In the genomic region with DNA sequence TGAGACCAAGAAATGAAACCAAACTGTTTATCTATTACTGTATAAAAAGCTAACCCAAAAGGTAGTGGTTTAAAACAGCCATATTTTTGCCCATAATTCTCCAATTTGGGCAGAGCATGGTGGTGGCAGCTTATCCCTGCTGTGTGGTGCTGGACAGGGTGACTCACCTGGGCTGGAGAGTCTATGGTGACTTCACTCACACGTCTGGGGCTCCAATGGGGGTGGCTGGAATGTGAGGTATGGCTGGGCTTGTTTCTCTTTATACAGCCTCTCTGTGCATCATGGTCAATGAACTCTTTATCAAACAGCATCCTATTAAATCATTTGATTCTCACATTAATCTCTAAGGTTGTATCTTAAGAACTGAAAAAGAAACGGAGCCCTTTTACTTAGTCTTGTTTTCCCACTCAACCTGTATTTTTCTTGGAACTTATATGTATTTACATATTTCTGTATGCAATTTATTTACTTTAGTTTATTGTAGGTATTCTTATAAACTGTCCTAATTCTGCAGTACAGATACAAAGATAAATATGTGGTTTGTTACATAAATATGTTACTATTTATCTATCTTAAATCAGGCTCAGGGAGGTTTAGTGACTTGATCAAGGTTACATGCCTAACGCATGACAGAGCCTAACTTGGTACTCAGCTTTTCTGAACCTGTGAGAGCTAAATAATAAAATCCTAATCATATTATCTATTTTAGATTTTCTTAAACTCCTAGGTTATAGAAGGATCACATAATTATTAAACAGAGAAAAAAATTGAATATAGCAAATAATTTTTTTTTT, we compare ENCODE assay signal across 14 cellular contexts. TPM values are rescaled to one million over a fixed set of nuclear protein-coding genes. Genes with fewer than 3 reads are reported as not detected.
A peak's percentile ranks its signal among the peaks of the same experiment; 100 is the strongest.
DNase-seq lines count a peak whose midpoint lies in the region; ATAC-seq and TF ChIP-seq lines count a peak whose summit lies in the region.
"Had no signal": no experiment of that assay in that cellular context is flagged by ENCODE, and none has a peak within 500 bp of the region (broad histone marks: within the 10 kb centered on the region; RNA-seq: fewer than 3 reads in every experiment).

No MANE protein-coding gene starts in this region.

- H3K9me3 ChIP-seq in IMR-90 (ENCODE audit: control insufficient read depth, insufficient read depth, low read length): no peaks in the 10 kb centered on the region
- H3K9me3 ChIP-seq: body of pancreas had no signal

- peak; percentile 92 for ATAC-seq in IMR-90 (ENCODE audit: low read depth)
- ATAC-seq: body of pancreas had no signal

- CTCF ChIA-PET in BJ (lab: Yijun Ruan, JAX): interaction anchor here (0.6 kb wide), 1 partner anchor 10 kb away, joined by 3 read pairs; no protein-coding TSS in a partner anchor
- CTCF ChIA-PET in IMR-90 (lab: Yijun Ruan, JAX): interaction anchor here (0.7 kb wide), 2 partner anchors 21 to 22 kb away, joined by 3 read pairs; no protein-coding TSS in a partner anchor

- H3K56ac ChIP-seq in IMR-90 (ENCODE audit: extremely low read depth, insufficient read depth, low read length): no peak overlapping the region

- no peaks in the 10 kb centered on the region for H3K79me1 ChIP-seq in IMR-90 (ENCODE audit: low read depth in 1 of 2, low read length in 2 of 2)

- WGBS in IMR-90 (ENCODE audit: extremely low coverage in 2 of 2, insufficient read length in 1 of 2), 2 experiments: no CpG with 5 or more reads among the region's 3 CpGs

- H3K18ac ChIP-seq in IMR-90 (ENCODE audit: low read depth, low read length): no peak overlapping the region

- no peak overlapping the region for H2BK120ac ChIP-seq in IMR-90 (ENCODE audit: low read depth, low read length)

- in situ Hi-C loops in IMR-90 (cut with MboI; ENCODE audit: low sequenced_read_pairs): no loop called here

- TF ChIP-seq CTCF in BJ (IDR thresholded peaks at IDR 0.05; ENCODE audit: insufficient read depth, low read depth, low read length) (no peak), IMR-90 (conservative IDR thresholded peaks at IDR 0.05; ENCODE audit: low read depth, low read length) (no peak)

- no peak overlapping the region for H3K23ac ChIP-seq in IMR-90 (ENCODE audit: low read depth, low read length)

- TF ChIP-seq RAD21 in IMR-90 (IDR thresholded peaks at IDR 0.05; ENCODE audit: low read length): no peak

- H3K4me2 ChIP-seq in IMR-90 (ENCODE audit: low read depth, low read length): peak overlapping the region; percentile 57

- H2BK15ac ChIP-seq in IMR-90 (ENCODE audit: low read depth, low read length): peak overlapping the region; percentile 3; the same call in 1 of the 3 replicates

- POLR2A ChIA-PET in BJ (lab: Charles Lee): no interaction called here
- POLR2A ChIA-PET in IMR-90 (lab: Charles Lee; ENCODE audit: unreplicated experiment): no interaction called here

- H4K20me1 ChIP-seq in IMR-90 (ENCODE audit: insufficient read depth, low read length): no peaks in the 10 kb centered on the region

- H3K14ac ChIP-seq in IMR-90 (replicated peaks; ENCODE audit: low read depth, low read length): no peak overlapping the region; the same call in 1 of the 2 replicates

- no peak for TF ChIP-seq POLR2A in IMR-90 (IDR thresholded peaks at IDR 0.05; ENCODE audit: low read depth, low read length)

- H3K4me3 ChIP-seq in BJ (ENCODE audit: low read depth, low read length): no peak overlapping the region
- no peak overlapping the region for H3K4me3 ChIP-seq in IMR-90 (ENCODE audit: insufficient read depth, low read depth, low read length)
- H3K4me3 ChIP-seq: body of pancreas had no signal

- H3K4me1 ChIP-seq in IMR-90 (ENCODE audit: control insufficient read depth, insufficient read depth, low read length): peaks cover 3% of the 10 kb centered on the region
- H3K4me1 ChIP-seq: body of pancreas had no signal

- no peak overlapping the region for H3K27ac ChIP-seq in IMR-90 (ENCODE audit: insufficient read depth, low read length)
- H3K27ac ChIP-seq: body of pancreas had no signal

- no peaks in the 10 kb centered on the region for H3K36me3 ChIP-seq in BJ (ENCODE audit: control insufficient read depth, insufficient read depth, low read length)
- H3K36me3 ChIP-seq in IMR-90 (ENCODE audit: control insufficient read depth, insufficient read depth, low read length): no peaks in the 10 kb centered on the region

- DNase-seq in BJ (ENCODE audit: low read depth) (peak; percentile 4), IMR-90 (peak; percentile 62), astrocyte of the hippocampus (ENCODE audit: low read depth, low spot score) (peak; percentile 72), islet precursor cell (peak; percentile 93), NCI-H1105 treated with DMSO at 0.1 percent for 48 hours (lab: John Stamatoyannopoulos, UW) (no peak), DMS79 treated with DMSO at 0.1 percent for 48 hours (lab: John Stamatoyannopoulos, UW) (no peak), NCI-H187 (lab: John Stamatoyannopoulos, UW) (no peak)
- no peak for DNase-seq in activated CD4-positive, alpha-beta T cell treated with anti-CD3 and anti-CD28 coated beads, Interleukin-2, amount 50 U/mL, for 1 hour
- DNase-seq: activated T-cell treated with anti-CD3 and anti-CD28 coated beads, Interleukin-2, amount 50 U/mL, for 1 hour; body of pancreas; GF-D8; NCI-H510A; stimulated activated CD4-positive, alpha-beta T cell treated with anti-CD3 and anti-CD28 coated beads, Interleukin-4, amount 100 ng/mL, for 1 hour; stimulated activated naive CD4-positive, alpha-beta T cell had no signal

- H2AK9ac ChIP-seq in IMR-90 (replicated peaks; ENCODE audit: low read depth, low read length, poor library complexity): no peak overlapping the region

- no peak overlapping the region for H2AK5ac ChIP-seq in IMR-90 (ENCODE audit: low read depth, low read length)

- no peak overlapping the region for H2AFZ ChIP-seq in IMR-90 (replicated peaks; ENCODE audit: low read length, poor library complexity)

- H2BK5ac ChIP-seq in IMR-90 (ENCODE audit: low read depth, low read length, poor library complexity, severe bottlenecking): no peak overlapping the region

- intact Hi-C loops in IMR-90 (cut with micrococcal nuclease): no loop called here

- 0 out of 2 replicates have a peak overlapping the region, but pooled peaks have one; percentile 24 for H4K91ac ChIP-seq in IMR-90 (ENCODE audit: insufficient read depth, low read depth, low read length)

- H3K9ac ChIP-seq in IMR-90 (ENCODE audit: low read depth, low read length): no peak overlapping the region

- no peak overlapping the region for H3K4ac ChIP-seq in IMR-90 (ENCODE audit: low read depth, low read length)

- BruUV-seq in IMR-90 (replicated peaks; lab: Mats Ljungman, UMichigan): no TSS peak

- H4K5ac ChIP-seq in IMR-90 (ENCODE audit: low read depth, low read length): no peak overlapping the region

- no peak overlapping the region for H2BK20ac ChIP-seq in IMR-90 (ENCODE audit: low read depth, low read length)

- 0 out of 4 replicates have a peak overlapping the region, but pooled peaks of 1 of the 2 experiments have one; percentile 1 for H4K8ac ChIP-seq in IMR-90 (ENCODE audit: low read depth in 2 of 2, low read length in 2 of 2)

- dilution Hi-C loops in IMR-90 (cut with HindIII; ENCODE audit: low sequenced_read_pairs, unreplicated experiment): no loop called here

- H3K27me3 ChIP-seq in BJ (ENCODE audit: control insufficient read depth, insufficient read depth, low read length) (no peaks in the 10 kb centered on the region), IMR-90 (ENCODE audit: control insufficient read depth, insufficient read depth, low read length) (no peaks in the 10 kb centered on the region)
- H3K27me3 ChIP-seq: body of pancreas had no signal

- H3K9me1 ChIP-seq in IMR-90 (ENCODE audit: insufficient read depth, low read length): no peaks in the 10 kb centered on the region

TF ChIP-seq in IMR-90, 13 proteins besides CTCF, POLR2A, EP300 and RAD21:
- TF ChIP-seq, protein P1, sequence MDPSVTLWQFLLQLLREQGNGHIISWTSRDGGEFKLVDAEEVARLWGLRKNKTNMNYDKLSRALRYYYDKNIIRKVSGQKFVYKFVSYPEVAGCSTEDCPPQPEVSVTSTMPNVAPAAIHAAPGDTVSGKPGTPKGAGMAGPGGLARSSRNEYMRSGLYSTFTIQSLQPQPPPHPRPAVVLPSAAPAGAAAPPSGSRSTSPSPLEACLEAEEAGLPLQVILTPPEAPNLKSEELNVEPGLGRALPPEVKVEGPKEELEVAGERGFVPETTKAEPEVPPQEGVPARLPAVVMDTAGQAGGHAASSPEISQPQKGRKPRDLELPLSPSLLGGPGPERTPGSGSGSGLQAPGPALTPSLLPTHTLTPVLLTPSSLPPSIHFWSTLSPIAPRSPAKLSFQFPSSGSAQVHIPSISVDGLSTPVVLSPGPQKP (IDR thresholded peaks at IDR 0.05; ENCODE audit: borderline replicate concordance, low read depth, low read length): no peak
- peak; percentile 22; the same call in 1 of the 2 replicates for TF ChIP-seq FOS (IDR thresholded peaks at IDR 0.05; ENCODE audit: low read depth, low read length)
TF ChIP-seq in IMR-90: peak in this region for 1.

RNA-seq across cellular contexts. Expression of a gene that starts 37.5 kb away (rescaled TPM):
- 28.4 and 34.9 TPM in 2 replicates for polyA plus RNA-seq in BJ (2011; rRNA removed)
- 22.4 and 29.3 TPM in 2 replicates for polyA minus RNA-seq in BJ (2011; rRNA and poly(A)+ RNA removed)
- 139 and 157 TPM in 2 replicates for total RNA-seq in IMR-90 (2012; rRNA removed)
- polyA plus RNA-seq in IMR-90 (2012; rRNA removed): 105 and 152 TPM in 2 replicates
- 50.8 and 60.3 TPM in 2 replicates for polyA plus RNA-seq in IMR-90 (2012; cell fraction: cytosol; rRNA removed)
- polyA plus RNA-seq in IMR-90 (2012; cell fraction: nucleus; rRNA removed; ENCODE audit: low replicate concordance): 47.7 and 165 TPM in 2 replicates

Comparison
In these comparisons a context has a peak if more than half of its experiments do, and no peak if none do; other contexts are left out.
1. DNase-seq: peak in BJ (single experiment), IMR-90 (single experiment), astrocyte of the hippocampus (single experiment) and islet precursor cell (single experiment); none in activated CD4-positive, alpha-beta T cell treated with anti-CD3 and anti-CD28 coated beads, Interleukin-2, amount 50 U/mL, for 1 hour (single experiment), NCI-H1105 treated with DMSO at 0.1 percent for 48 hours (single experiment), DMS79 treated with DMSO at 0.1 percent for 48 hours (single experiment) and NCI-H187 (0 of 2).